2 cellular contexts compared by ENCODE assay signal in genomic region chr4:8817813-8818062, GRCh38.
TF ChIP-seq lines count a peak whose summit lies in the region.

No MANE protein-coding gene starts in this region.

TF ChIP-seq in SK-N-SH, 30 proteins besides CTCF, POLR2A, EP300 and RAD21:
- TF ChIP-seq CHD2 (IDR thresholded peaks at IDR 0.05; ENCODE audit: low read length, partially characterized antibody): no peak
- TF ChIP-seq RXRA (IDR thresholded peaks at IDR 0.05; ENCODE audit: borderline replicate concordance, low read depth): no peak
- TF ChIP-seq ELF1 (IDR thresholded peaks at IDR 0.05): no peak
- no peak for TF ChIP-seq TAF1 (IDR thresholded peaks at IDR 0.05; ENCODE audit: borderline replicate concordance, low read depth, low read length)
- no peak for TF ChIP-seq USF2 (IDR thresholded peaks at IDR 0.05; ENCODE audit: borderline replicate concordance, low read depth, low read length)
- no peak for TF ChIP-seq MEF2A (IDR thresholded peaks at IDR 0.05; ENCODE audit: borderline replicate concordance, low read depth)
- TF ChIP-seq NFIC (IDR thresholded peaks at IDR 0.05; ENCODE audit: borderline replicate concordance): no peak
- TF ChIP-seq GATA2 (CRISPR knock-in tag; IDR thresholded peaks at IDR 0.05): no peak
- TF ChIP-seq FOXJ3 (CRISPR knock-in tag; IDR thresholded peaks at IDR 0.05): no peak
- TF ChIP-seq PBX3 (IDR thresholded peaks at IDR 0.05): no peak
- no peak for TF ChIP-seq POLR2AphosphoS5 (IDR thresholded peaks at IDR 0.05; ENCODE audit: low read depth, low read length)
- no peak for TF ChIP-seq GABPA (IDR thresholded peaks at IDR 0.05; ENCODE audit: low read depth)
- TF ChIP-seq YY1 (IDR thresholded peaks at IDR 0.05; ENCODE audit: low read depth): no peak
- TF ChIP-seq NRF1 (IDR thresholded peaks at IDR 0.05; ENCODE audit: low read depth, low read length): no peak
- TF ChIP-seq SIN3A (IDR thresholded peaks at IDR 0.05; ENCODE audit: borderline replicate concordance, low read depth, low read length): no peak
- TF ChIP-seq EZH2phosphoT487 (IDR thresholded peaks at IDR 0.05; ENCODE audit: borderline replicate concordance, low read depth): no peak
- no peak for TF ChIP-seq TEAD4 (IDR thresholded peaks at IDR 0.05; ENCODE audit: borderline replicate concordance, insufficient read depth)
- no peak for TF ChIP-seq RFX5 (IDR thresholded peaks at IDR 0.05; ENCODE audit: low read length)
- TF ChIP-seq MAX (IDR thresholded peaks at IDR 0.05; ENCODE audit: low read depth): no peak

TF ChIP-seq in SK-N-SH treated with all-trans-retinoic acid at 6 μM for 48 hours, 23 proteins besides CTCF, POLR2A, EP300 and RAD21:
- TF ChIP-seq ARNTL (CRISPR knock-in tag; IDR thresholded peaks at IDR 0.05; ENCODE audit: borderline replicate concordance, low read depth): no peak
- TF ChIP-seq CSDC2 (CRISPR knock-in tag; IDR thresholded peaks at IDR 0.05): no peak
- TF ChIP-seq POU6F1 (CRISPR knock-in tag; IDR thresholded peaks at IDR 0.05; ENCODE audit: borderline replicate concordance, low read depth): no peak
- TF ChIP-seq ZFP3 (CRISPR knock-in tag; IDR thresholded peaks at IDR 0.05): no peak
- no peak for TF ChIP-seq ZFP30 (CRISPR knock-in tag; IDR thresholded peaks at IDR 0.05)
- TF ChIP-seq PATZ1 (CRISPR knock-in tag; IDR thresholded peaks at IDR 0.05; ENCODE audit: borderline replicate concordance): no peak
- TF ChIP-seq ISL1 (CRISPR knock-in tag; IDR thresholded peaks at IDR 0.05): no peak
- no peak for TF ChIP-seq ZNF70 (CRISPR knock-in tag; IDR thresholded peaks at IDR 0.05)
- TF ChIP-seq ZNF8 (CRISPR knock-in tag; IDR thresholded peaks at IDR 0.05): no peak
- TF ChIP-seq CSRNP3 (CRISPR knock-in tag; IDR thresholded peaks at IDR 0.05): no peak
- TF ChIP-seq ZC3H10 (CRISPR knock-in tag; IDR thresholded peaks at IDR 0.05): no peak
- no peak for TF ChIP-seq PPARA (CRISPR knock-in tag; IDR thresholded peaks at IDR 0.05; ENCODE audit: borderline replicate concordance)
- TF ChIP-seq CREB5 (CRISPR knock-in tag; IDR thresholded peaks at IDR 0.05; ENCODE audit: low read depth): no peak
- TF ChIP-seq RARB (CRISPR knock-in tag; IDR thresholded peaks at IDR 0.05): no peak
- TF ChIP-seq TCF4 (CRISPR knock-in tag; IDR thresholded peaks at IDR 0.05; ENCODE audit: borderline replicate concordance): no peak
- TF ChIP-seq GLIS3 (CRISPR knock-in tag; IDR thresholded peaks at IDR 0.05): no peak
